ENCODE assay signal across 21 cellular contexts in the genomic region with DNA sequence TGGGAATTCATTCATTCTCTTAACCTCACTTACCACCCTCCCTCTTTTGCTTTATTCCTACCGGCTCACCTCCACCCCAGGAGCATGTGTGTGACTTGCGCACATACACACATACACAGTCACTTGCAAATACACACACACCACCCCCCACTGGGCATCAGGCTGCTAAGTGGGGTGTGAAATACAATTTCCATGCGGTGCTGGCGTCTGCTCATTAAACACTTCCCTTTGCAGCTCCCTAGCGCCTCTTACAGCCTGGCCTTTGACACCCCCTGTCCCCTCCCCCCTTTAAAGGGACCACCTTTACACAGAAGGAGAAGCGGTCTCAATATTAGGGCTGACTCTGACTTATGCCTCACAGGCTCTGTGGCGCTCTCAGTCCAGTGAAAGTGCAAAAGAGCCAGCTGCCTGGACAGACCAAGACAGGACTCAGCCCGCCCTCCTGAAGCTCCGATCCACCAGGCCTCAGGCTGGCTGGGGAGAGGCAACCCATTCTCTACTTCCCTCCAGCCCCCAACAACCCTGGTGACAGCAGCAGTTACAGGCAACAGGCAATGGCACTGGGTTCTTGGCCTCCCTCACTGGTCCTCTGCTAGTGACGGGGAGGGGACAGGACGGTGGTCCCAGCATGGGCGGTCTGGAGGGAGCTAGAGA. TPM values are rescaled to one million over a fixed set of nuclear protein-coding genes. Genes with fewer than 3 reads are reported as not detected.
DNase-seq lines count a peak whose midpoint lies in the region; ATAC-seq and TF ChIP-seq lines count a peak whose summit lies in the region.
"Had no signal": no experiment of that assay in that cellular context is flagged by ENCODE, and none has a peak within 500 bp of the region (broad histone marks: within the 10 kb centered on the region; RNA-seq: fewer than 3 reads in every experiment).

No MANE protein-coding gene starts in this region.

- H3K18ac ChIP-seq in IMR-90 (ENCODE audit: low read depth, low read length), result no peak overlapping the region

- H3K9me2 ChIP-seq in neural cell (ENCODE audit: insufficient read depth, low read length), result no peaks in the 10 kb centered on the region

- TF ChIP-seq CTCF in IMR-90 (conservative IDR thresholded peaks at IDR 0.05; ENCODE audit: low read depth, low read length), result no peak
- TF ChIP-seq CTCF in WTC11 (IDR thresholded peaks at IDR 0.05), result no peak
- TF ChIP-seq CTCF in neural cell (IDR thresholded peaks at IDR 0.05; ENCODE audit: poor library complexity, severe bottlenecking), result peak; percentile 46
- no peak for TF ChIP-seq CTCF in chondrocyte (IDR thresholded peaks at IDR 0.05)

- in situ Hi-C loops in IMR-90 (cut with MboI; ENCODE audit: low sequenced_read_pairs), result no loop called here

- H3K4me1 Mint-ChIP-seq in WTC11 (peaks cover 59% of the 10 kb centered on the region), chondrocyte (ENCODE audit: low read depth) (peaks cover 4% of the 10 kb centered on the region)
- H3K4me1 Mint-ChIP-seq: stimulated activated effector memory CD8-positive, alpha-beta T cell treated with anti-CD3 and anti-CD28 coated beads, Interleukin-12 subunit alpha, Interleukin-12 subunit beta, amount 100 ng/mL, for 72 hours; T-cell had no signal

- H4K8ac ChIP-seq in IMR-90 (ENCODE audit: low read depth in 2 of 2, low read length in 2 of 2), result no peak overlapping the region

- POLR2A ChIA-PET in IMR-90 (lab: Charles Lee; ENCODE audit: unreplicated experiment) (no interaction called here), WTC11 (lab: Charles Lee) (interaction anchor here (0.6 kb wide), 1 partner anchor 64 kb away, joined by 3 read pairs; no protein-coding TSS in a partner anchor)

- H2BK5ac ChIP-seq in IMR-90 (ENCODE audit: low read depth, low read length, poor library complexity, severe bottlenecking), result no peak overlapping the region

- H3K4me2 ChIP-seq in IMR-90 (ENCODE audit: low read depth, low read length) (no peak overlapping the region), neural cell (ENCODE audit: low read length) (no peak overlapping the region)

- H4K5ac ChIP-seq in IMR-90 (ENCODE audit: low read depth, low read length), result no peak overlapping the region

- no peak overlapping the region for H3K4ac ChIP-seq in IMR-90 (ENCODE audit: low read depth, low read length)

- intact Hi-C loops in IMR-90 (cut with micrococcal nuclease), result no loop called here

- TF ChIP-seq EP300 in neural cell (conservative IDR thresholded peaks at IDR 0.05; ENCODE audit: poor library complexity, severe bottlenecking), result peak; percentile 16

- 0% methylated on average over 1 of the region's 12 CpGs; no CpG with 5 or more reads in 1 of the 2 experiments for WGBS in IMR-90 (ENCODE audit: extremely low coverage in 2 of 2, insufficient read length in 1 of 2), 2 experiments

- H3K27me3 ChIP-seq in IMR-90 (ENCODE audit: control insufficient read depth, insufficient read depth, low read length), result peaks cover 50% of the 10 kb centered on the region
- no peaks in the 10 kb centered on the region for H3K27me3 ChIP-seq in neural cell (ENCODE audit: insufficient read depth, low read depth, low read length)
- H3K27me3 ChIP-seq: adrenal gland, BE2C, pancreas, right lobe of liver had no signal

- H3K56ac ChIP-seq in IMR-90 (ENCODE audit: extremely low read depth, insufficient read depth, low read length), result no peak overlapping the region

- H3K36me3 Mint-ChIP-seq in WTC11 (no peaks in the 10 kb centered on the region), chondrocyte (ENCODE audit: low read depth) (no peaks in the 10 kb centered on the region)
- H3K36me3 Mint-ChIP-seq: stimulated activated effector memory CD8-positive, alpha-beta T cell treated with anti-CD3 and anti-CD28 coated beads, Interleukin-12 subunit alpha, Interleukin-12 subunit beta, amount 100 ng/mL, for 72 hours; T-cell had no signal

- no TSS peak for BruUV-seq in IMR-90 (replicated peaks; lab: Mats Ljungman, UMichigan)

- H3K4me3 Mint-ChIP-seq in WTC11 (no peak overlapping the region), chondrocyte (ENCODE audit: unreplicated experiment) (no peak overlapping the region)
- H3K4me3 Mint-ChIP-seq: stimulated activated effector memory CD8-positive, alpha-beta T cell treated with anti-CD3 and anti-CD28 coated beads, Interleukin-12 subunit alpha, Interleukin-12 subunit beta, amount 100 ng/mL, for 72 hours; T-cell had no signal

- no peak for TF ChIP-seq RAD21 in IMR-90 (IDR thresholded peaks at IDR 0.05; ENCODE audit: low read length)
- TF ChIP-seq RAD21 in neural cell (conservative IDR thresholded peaks at IDR 0.05), result no peak

- CTCF ChIA-PET in IMR-90 (lab: Yijun Ruan, JAX), result no interaction called here
- CTCF ChIA-PET in WTC11 (lab: Charles Lee), result interaction anchor here (1.0 to 5.0 kb wide), 10 partner anchors 8 to 192 kb away, joined by 3 to 40 read pairs (median 10); no protein-coding TSS in a partner anchor

- dilution Hi-C loops in IMR-90 (cut with HindIII; ENCODE audit: low sequenced_read_pairs, unreplicated experiment), result no loop called here

- H3K79me2 ChIP-seq in neural cell (replicated peaks; ENCODE audit: insufficient read depth, low read length), result no peaks in the 10 kb centered on the region

- H3K9me3 ChIP-seq in IMR-90 (ENCODE audit: control insufficient read depth, insufficient read depth, low read length) (no peaks in the 10 kb centered on the region), neural cell (ENCODE audit: low read length) (no peaks in the 10 kb centered on the region)
- H3K9me3 ChIP-seq: adrenal gland, BE2C, pancreas, right lobe of liver, thoracic aorta had no signal

- no peaks in the 10 kb centered on the region for H3F3A ChIP-seq in neural cell (ENCODE audit: insufficient read depth, low read length, poor library complexity, severe bottlenecking)

- DNase-seq in NCI-H2081 (lab: John Stamatoyannopoulos, UW) (peak; percentile 30 to 56), NCI-H2081 treated with DMSO at 0.1 percent for 48 hours (lab: John Stamatoyannopoulos, UW) (no peak), IMR-90 (no peak), WTC11 (ENCODE audit: low spot score) (peak; percentile 21), chondrocyte (ENCODE audit: low spot score) (no peak)
- DNase-seq in stimulated activated CD4-positive, alpha-beta T cell treated with anti-CD3 and anti-CD28 coated beads, Interleukin-2, amount 100 ng/mL, for 48 hours, result no peak
- no peak for DNase-seq in stimulated activated naive CD4-positive, alpha-beta T cell treated with Interleukin-2 at 50 U/mL for 16 hours (lab: John Stamatoyannopoulos, UW)
- DNase-seq: activated CD4-positive, alpha-beta T cell treated with anti-CD3 and anti-CD28 coated beads for 48 hours; BE2C; NCI-H1436 treated with DMSO at 0.1 percent for 48 hours; NCI-H774; pancreas; SHP77 treated with DMSO at 0.1 percent for 48 hours; T-cell had no signal

- no peak overlapping the region for H2BK120ac ChIP-seq in IMR-90 (ENCODE audit: low read depth, low read length)

- H2AK5ac ChIP-seq in IMR-90 (ENCODE audit: low read depth, low read length), result no peak overlapping the region

- no peak overlapping the region for H2AK9ac ChIP-seq in IMR-90 (replicated peaks; ENCODE audit: low read depth, low read length, poor library complexity)

- no peak overlapping the region for H3K14ac ChIP-seq in IMR-90 (replicated peaks; ENCODE audit: low read depth, low read length)

- TF ChIP-seq POLR2A in IMR-90 (IDR thresholded peaks at IDR 0.05; ENCODE audit: low read depth, low read length), result no peak

- H2BK20ac ChIP-seq in IMR-90 (ENCODE audit: low read depth, low read length), result no peak overlapping the region

- H3K27me3 Mint-ChIP-seq in WTC11 (ENCODE audit: low read depth) (no peaks in the 10 kb centered on the region), chondrocyte (ENCODE audit: low read depth) (peaks cover 26% of the 10 kb centered on the region)
- H3K27me3 Mint-ChIP-seq: T-cell had no signal

- no peaks in the 10 kb centered on the region for H3K4me1 ChIP-seq in IMR-90 (ENCODE audit: control insufficient read depth, insufficient read depth, low read length)
- H3K4me1 ChIP-seq: adrenal gland, pancreas had no signal

- H3K4me3 ChIP-seq in IMR-90 (ENCODE audit: insufficient read depth, low read depth, low read length) (no peak overlapping the region), neural cell (ENCODE audit: low read length) (no peak overlapping the region)
- H3K4me3 ChIP-seq: adrenal gland, lung, pancreas, right lobe of liver, thoracic aorta had no signal

- H3K27ac Mint-ChIP-seq in WTC11, result no peak overlapping the region
- H3K27ac Mint-ChIP-seq in chondrocyte (ENCODE audit: unreplicated experiment), result no peak overlapping the region
- H3K27ac Mint-ChIP-seq: stimulated activated effector memory CD8-positive, alpha-beta T cell treated with anti-CD3 and anti-CD28 coated beads, Interleukin-12 subunit alpha, Interleukin-12 subunit beta, amount 100 ng/mL, for 72 hours; T-cell had no signal

- H3K9me1 ChIP-seq in IMR-90 (ENCODE audit: insufficient read depth, low read length), result no peaks in the 10 kb centered on the region

- H4K91ac ChIP-seq in IMR-90 (ENCODE audit: insufficient read depth, low read depth, low read length), result no peak overlapping the region

- no peaks in the 10 kb centered on the region for H3K79me1 ChIP-seq in IMR-90 (ENCODE audit: low read depth in 1 of 2, low read length in 2 of 2)

- H4K20me1 ChIP-seq in IMR-90 (ENCODE audit: insufficient read depth, low read length) (no peaks in the 10 kb centered on the region), neural cell (ENCODE audit: insufficient read depth) (no peaks in the 10 kb centered on the region)

- H2AFZ ChIP-seq in IMR-90 (replicated peaks; ENCODE audit: low read length, poor library complexity), result peak overlapping the region; percentile 23
- H2AFZ ChIP-seq in neural cell (ENCODE audit: low read depth, low read length), result no peak overlapping the region

- no peaks in the 10 kb centered on the region for H3K36me3 ChIP-seq in IMR-90 (ENCODE audit: control insufficient read depth, insufficient read depth, low read length)
- no peaks in the 10 kb centered on the region for H3K36me3 ChIP-seq in neural cell (ENCODE audit: insufficient read depth, low read length)
- H3K36me3 ChIP-seq: adrenal gland, BE2C, pancreas, right lobe of liver, thoracic aorta had no signal

- no peak overlapping the region for H3K23ac ChIP-seq in IMR-90 (ENCODE audit: low read depth, low read length)

- H3K27ac ChIP-seq in IMR-90 (ENCODE audit: insufficient read depth, low read length) (no peak overlapping the region), neural cell (ENCODE audit: low read length) (no peak overlapping the region)
- H3K27ac ChIP-seq: adrenal gland, pancreas, right lobe of liver, thoracic aorta had no signal

- no peak overlapping the region for H3K9ac ChIP-seq in IMR-90 (ENCODE audit: low read depth, low read length)
- peak overlapping the region; percentile 22 for H3K9ac ChIP-seq in neural cell (ENCODE audit: low read length)

- ATAC-seq in IMR-90 (ENCODE audit: low read depth) (no peak), WTC11 (no peak)
- ATAC-seq: right lobe of liver; stimulated activated effector memory CD8-positive, alpha-beta T cell treated with anti-CD3 and anti-CD28 coated beads, Interleukin-12 subunit alpha, Interleukin-12 subunit beta, amount 100 ng/mL, for 72 hours; T-cell had no signal

- H3K9me3 Mint-ChIP-seq in WTC11, result no peaks in the 10 kb centered on the region
- no peaks in the 10 kb centered on the region for H3K9me3 Mint-ChIP-seq in chondrocyte (ENCODE audit: low read depth)
- H3K9me3 Mint-ChIP-seq: stimulated activated effector memory CD8-positive, alpha-beta T cell treated with anti-CD3 and anti-CD28 coated beads, Interleukin-12 subunit alpha, Interleukin-12 subunit beta, amount 100 ng/mL, for 72 hours; T-cell had no signal

- H2BK15ac ChIP-seq in IMR-90 (ENCODE audit: low read depth, low read length), result no peak overlapping the region

RNA-seq across cellular contexts. Expression of a gene that starts 12.2 kb away (rescaled TPM):
- total RNA-seq in IMR-90 (2012; rRNA removed) (not detected in 2 replicates), WTC11 (2021) (26.9 to 28.3 TPM (median 27.9 TPM) in 3 replicates), chondrocyte (0.97 to 1.6 TPM (median 1.3 TPM) in 3 replicates)
- polyA plus RNA-seq in IMR-90 (2012; rRNA removed) (0.10 TPM in 1 of 2 replicates, not detected in the other), neural cell (163 and 172 TPM in 2 replicates)
- 0.06 and 0.14 TPM in 2 replicates for polyA plus RNA-seq in IMR-90 (2012; cell fraction: cytosol; rRNA removed)
- polyA plus RNA-seq in IMR-90 (2012; cell fraction: nucleus; rRNA removed; ENCODE audit: low replicate concordance), result 0.05 TPM in 1 of 2 replicates, not detected in the other
- 46.8 and 61.8 TPM in 2 replicates for polyA minus RNA-seq in neural cell
- total RNA-seq: bronchial epithelial cell, thoracic aorta had no signal

RNA-seq across cellular contexts. Expression of a gene that starts 52.0 kb away (rescaled TPM):
- not detected in 2 replicates for total RNA-seq in IMR-90 (2012; rRNA removed)
- polyA plus RNA-seq in IMR-90 (2012; rRNA removed), result not detected in 2 replicates
- not detected in 2 replicates for polyA plus RNA-seq in IMR-90 (2012; cell fraction: cytosol; rRNA removed)
- polyA plus RNA-seq in IMR-90 (2012; cell fraction: nucleus; rRNA removed; ENCODE audit: low replicate concordance), result 0.06 TPM in 1 of 2 replicates, not detected in the other
- total RNA-seq in WTC11 (2021), result 1.5 to 2.1 TPM (median 1.6 TPM) in 3 replicates
- polyA plus RNA-seq in neural cell, result 0.99 and 1.6 TPM in 2 replicates
- polyA minus RNA-seq in neural cell, result 1.5 and 1.7 TPM in 2 replicates
- 0.25 TPM in 1 of 3 replicates, not detected in the others for total RNA-seq in chondrocyte
- total RNA-seq: bronchial epithelial cell, right lobe of liver, T-cell, thoracic aorta had no signal

RNA-seq across cellular contexts. Expression of a gene that starts 52.3 kb away (rescaled TPM):
- total RNA-seq in IMR-90 (2012; rRNA removed), result 4.8 and 5.6 TPM in 2 replicates
- polyA plus RNA-seq in IMR-90 (2012; rRNA removed), result 20.1 and 20.8 TPM in 2 replicates
- polyA plus RNA-seq in IMR-90 (2012; cell fraction: cytosol; rRNA removed), result 11.2 and 15.7 TPM in 2 replicates
- 56.7 and 66.7 TPM in 2 replicates for polyA plus RNA-seq in IMR-90 (2012; cell fraction: nucleus; rRNA removed; ENCODE audit: low replicate concordance)
- 17.2 to 20.6 TPM (median 19.5 TPM) in 3 replicates for total RNA-seq in WTC11 (2021)
- polyA plus RNA-seq in neural cell, result 51.8 and 56.6 TPM in 2 replicates
- polyA minus RNA-seq in neural cell, result 39.7 and 45.8 TPM in 2 replicates
- total RNA-seq in chondrocyte, result 24.5 to 37.5 TPM (median 35.7 TPM) in 3 replicates

Comparison
In these comparisons a context has a peak if more than half of its experiments do, and no peak if none do; other contexts are left out.
1. DNase-seq: peak in NCI-H2081 (2 of 2) and WTC11 (single experiment); none in NCI-H2081 treated with DMSO at 0.1 percent for 48 hours (single experiment), IMR-90 (single experiment), chondrocyte (single experiment), stimulated activated CD4-positive, alpha-beta T cell treated with anti-CD3 and anti-CD28 coated beads, Interleukin-2, amount 100 ng/mL, for 48 hours (0 of 2) and stimulated activated naive CD4-positive, alpha-beta T cell treated with Interleukin-2 at 50 U/mL for 16 hours (single experiment).
2. RNA of a gene that starts 12.2 kb away (total RNA-seq): 26.9 to 28.3 TPM in WTC11; 0.97 to 1.6 TPM in chondrocyte and not detected in IMR-90; every median in the first group is over 10 times any median in the second.